Comparison of ENCODE assay signal across 10 cellular contexts in genomic region chr15:73924258-73924921, GRCh38. TPM values are rescaled to one million over a fixed set of nuclear protein-coding genes. Genes with fewer than 3 reads are reported as not detected.
DNase-seq lines count a peak whose midpoint lies in the region; ATAC-seq and TF ChIP-seq lines count a peak whose summit lies in the region.
"Had no signal": no experiment of that assay in that cellular context is flagged by ENCODE, and none has a peak within 500 bp of the region (broad histone marks: within the 10 kb centered on the region; RNA-seq: fewer than 3 reads in every experiment).

No MANE protein-coding gene starts in this region.

- H3K27me3 ChIP-seq in esophagus (ENCODE audit: control insufficient read depth in 1 of 2, insufficient read depth in 2 of 2, low read length in 2 of 2) (no peaks in the 10 kb centered on the region), ovary (no peaks in the 10 kb centered on the region)

- no peak for TF ChIP-seq POLR2A in ovary (IDR thresholded peaks at IDR 0.05)

- intact Hi-C loops in ovary (cut with DNase I) = no loop called here

- H3K4me3 ChIP-seq in HFF-Myc (replicated peaks; ENCODE audit: low read depth, low read length) = peak overlapping the region; percentile 21
- H3K4me3 ChIP-seq in esophagus (ENCODE audit: low read depth in 1 of 2, low read length in 2 of 2) = no peak overlapping the region
- H3K4me3 ChIP-seq in ovary = no peak overlapping the region
- H3K4me3 ChIP-seq: GM12878 had no signal

- peak overlapping the region; percentile 10; the same call in 1 of the 2 replicates for H3K27ac ChIP-seq in VCaP
- peak overlapping the region; percentile 79 for H3K27ac ChIP-seq in esophagus (ENCODE audit: low read depth in 2 of 2, low read length in 1 of 2)
- peak overlapping the region; percentile 33 to 74 for H3K27ac ChIP-seq in ovary

- H3K36me3 ChIP-seq in esophagus (ENCODE audit: control insufficient read depth in 2 of 2, insufficient read depth in 2 of 2, low read length in 1 of 2) = no peaks in the 10 kb centered on the region
- no peaks in the 10 kb centered on the region for H3K36me3 ChIP-seq in ovary

- TF ChIP-seq CTCF in HFF-Myc (IDR thresholded peaks at IDR 0.05; ENCODE audit: low read depth, low read length, missing control alignments) (no peak), VCaP (conservative IDR thresholded peaks at IDR 0.05) (no peak), ovary (IDR thresholded peaks at IDR 0.05) (no peak)

- H3K9me3 ChIP-seq in esophagus (ENCODE audit: control insufficient read depth in 2 of 2, insufficient read depth in 1 of 2, low read depth in 1 of 2, low read length in 1 of 2) (peaks cover 0 to 3% of the 10 kb centered on the region in 2 donors), ovary (no peaks in the 10 kb centered on the region)

- H3K4me1 ChIP-seq in esophagus (ENCODE audit: control insufficient read depth in 2 of 2, insufficient read depth in 2 of 2, low read length in 1 of 2) (peaks cover 0 to 32% of the 10 kb centered on the region in 2 donors), ovary (ENCODE audit: insufficient read depth) (peaks cover 31% of the 10 kb centered on the region)

- TF ChIP-seq EP300 in ovary (IDR thresholded peaks at IDR 0.05) = no peak

- WGBS in esophagus, 2 donors = 11 to 29% methylated on average over 11 of the region's 11 CpGs
- 8 to 9% (median 8%) methylated on average over 11 of the region's 11 CpGs for WGBS in ovary, 3 donors

- ATAC-seq in HG03460 (IDR thresholded peaks at IDR 0.05; ENCODE audit: unreplicated experiment) (no peak), GM21529 (IDR thresholded peaks at IDR 0.05; ENCODE audit: unreplicated experiment) (no peak)
- ATAC-seq: GM12878 had no signal

- DNase-seq in A172 (ENCODE audit: low spot score) = peak; percentile 79
- peak; percentile 76 for DNase-seq in HFF-Myc (ENCODE audit: extremely low read depth, low read depth)
- DNase-seq in ovary = peak; percentile 42 to 72 (median 56)
- DNase-seq in HuH-7 (ENCODE audit: low spot score) = no peak

RNA-seq across cellular contexts. Expression of gene LOXL1, which starts 1.9 kb away (rescaled TPM):
- 91.0 and 92.8 TPM in 2 replicates for total RNA-seq in A172 (2014; rRNA removed; shearing (Covaris generic))
- polyA plus RNA-seq in esophagus = 1 to 10 TPM; 7.2 to 9.6 TPM
- total RNA-seq in ovary = 10 to 100 TPM; 10.1 to 33.8 (median 19.9) TPM
- 10 to 100 TPM; 16.1 to 17.0 TPM for polyA plus RNA-seq in ovary

RNA-seq across cellular contexts. Expression of gene TBC1D21, which starts 51.0 kb away (rescaled TPM):
- total RNA-seq in A172 (2014; rRNA removed; shearing (Covaris generic)) = not detected in 2 replicates
- polyA plus RNA-seq in esophagus (not detected), ovary (not detected)
- total RNA-seq in ovary = not detected
- total RNA-seq: GM12878, subcutaneous adipose tissue had no signal
- polyA plus RNA-seq: GM12878 had no signal

Comparison
In these comparisons a context has a peak if more than half of its experiments do, and no peak if none do; other contexts are left out.
1. H3K27ac ChIP-seq: peak in every context shown above with its lines; median percentile 79 in esophagus; 54 in ovary; 10 in VCaP.